Comparison of ENCODE assay signal across 20 cellular contexts in genomic region chr10:35327770-35328403, GRCh38. TPM values are rescaled to one million over a fixed set of nuclear protein-coding genes. Genes with fewer than 3 reads are reported as not detected.
DNase-seq lines count a peak whose midpoint lies in the region; ATAC-seq and TF ChIP-seq lines count a peak whose summit lies in the region.
"Had no signal": no experiment of that assay in that cellular context is flagged by ENCODE, and none has a peak within 500 bp of the region (broad histone marks: within the 10 kb centered on the region; RNA-seq: fewer than 3 reads in every experiment).

No MANE protein-coding gene starts in this region.

- intact Hi-C loops in right cardiac atrium (cut with DNase I) (no loop called here), Panc1 (cut with micrococcal nuclease; ENCODE audit: unreplicated experiment) (no loop called here), posterior vena cava (cut with DNase I) (no loop called here)

- WGBS in right cardiac atrium = 74% methylated on average over 7 of the region's 7 CpGs

- peaks cover 30% of the 10 kb centered on the region for H3K4me1 ChIP-seq in cardiac muscle cell (ENCODE audit: low read depth)
- H3K4me1 ChIP-seq in right cardiac atrium (ENCODE audit: control insufficient read depth, insufficient read depth, low read length) = peaks cover 16% of the 10 kb centered on the region
- peaks cover 6% of the 10 kb centered on the region for H3K4me1 ChIP-seq in Panc1 (ENCODE audit: control insufficient read depth, insufficient read depth, low read length)
- H3K4me1 ChIP-seq: prostate gland had no signal

- H3K27me3 ChIP-seq in cardiac muscle cell (no peaks in the 10 kb centered on the region), right cardiac atrium (ENCODE audit: control insufficient read depth, insufficient read depth) (no peaks in the 10 kb centered on the region), Panc1 (ENCODE audit: control insufficient read depth, insufficient read depth, low read length) (no peaks in the 10 kb centered on the region)
- H3K27me3 ChIP-seq: uterus had no signal

- H3K36me3 ChIP-seq in cardiac muscle cell (no peaks in the 10 kb centered on the region), Panc1 (ENCODE audit: control insufficient read depth, insufficient read depth, low read length) (no peaks in the 10 kb centered on the region)
- H3K36me3 ChIP-seq: prostate gland, uterus had no signal

- no TSS peak for BruUV-seq in Panc1 (replicated peaks; lab: Mats Ljungman, UMichigan)

- DNase-seq in cardiac muscle cell (ENCODE audit: low read depth in 1 of 2, low spot score in 1 of 2) (peak in 1 of 2 donors; percentile 36), right cardiac atrium (no peak), Panc1 (ENCODE audit: low read depth, low spot score) (no peak), fibroblast of pulmonary artery (ENCODE audit: low read depth) (no peak), superior temporal gyrus (ENCODE audit: extremely low spot score) (peak; percentile 40), GOT3 (lab: John Stamatoyannopoulos, UW) (no peak), posterior vena cava (ENCODE audit: low spot score) (no peak)
- DNase-seq: activated naive CD4-positive, alpha-beta T cell treated with Interleukin-2 at 50 U/mL for 16 hours; COR-L47; erythroblast; head of caudate nucleus; NCI-H1930; NCI-H446; nephron progenitor cell; SIG-M5; stimulated activated CD4-positive, alpha-beta T cell treated with anti-CD3 and anti-CD28 coated beads, Interleukin-15, amount 100 ng/mL, for 24 hours; stimulated activated naive CD4-positive, alpha-beta T cell; uterus had no signal

- in situ Hi-C loops in Panc1 (cut with HindIII; ENCODE audit: low pct_unique_long_range_greater_than_20kb, low sequenced_read_pairs) = no loop called here

- POLR2A ChIA-PET in Panc1 (lab: Charles Lee) = no interaction called here

- no peaks in the 10 kb centered on the region for H3K9me3 ChIP-seq in cardiac muscle cell (ENCODE audit: low read depth)
- no peaks in the 10 kb centered on the region for H3K9me3 ChIP-seq in right cardiac atrium (ENCODE audit: control insufficient read depth, low read length)
- no peaks in the 10 kb centered on the region for H3K9me3 ChIP-seq in Panc1 (ENCODE audit: control insufficient read depth, insufficient read depth, low read depth, low read length)
- H3K9me3 ChIP-seq: prostate gland, uterus had no signal

- H3K4me3 ChIP-seq in cardiac muscle cell (no peak overlapping the region), right cardiac atrium (ENCODE audit: low read length) (no peak overlapping the region), Panc1 (ENCODE audit: low read depth in 2 of 2, low read length in 2 of 2) (no peak overlapping the region), fibroblast of pulmonary artery (replicated peaks; ENCODE audit: low read depth, low read length) (no peak overlapping the region)
- H3K4me3 ChIP-seq: prostate gland, uterus had no signal

- CTCF ChIA-PET in Panc1 (lab: Charles Lee) = no interaction called here

- peak; percentile 20 for TF ChIP-seq CTCF in cardiac muscle cell (IDR thresholded peaks at IDR 0.05; ENCODE audit: low read depth, low read length)
- TF ChIP-seq CTCF in Panc1 (IDR thresholded peaks at IDR 0.05) = 0 out of 2 replicates have a peak, but pooled peaks have one; percentile 12
- TF ChIP-seq CTCF in fibroblast of pulmonary artery (IDR thresholded peaks at IDR 0.05; ENCODE audit: low read length, missing control alignments) = peak; percentile 2

- H3K27ac ChIP-seq in cardiac muscle cell (peak overlapping the region; percentile 64), right cardiac atrium (ENCODE audit: low read length) (no peak overlapping the region), Panc1 (ENCODE audit: low read length) (no peak overlapping the region)
- H3K27ac ChIP-seq: prostate gland had no signal

- ATAC-seq in right cardiac atrium (no peak), Panc1 (no peak), GM19023 (IDR thresholded peaks at IDR 0.05; ENCODE audit: unreplicated experiment) (no peak)

RNA-seq across cellular contexts. Expression of gene CCNY, which starts 8.4 kb away (rescaled TPM):
- 38.9 and 52.3 TPM in 2 replicates for total RNA-seq in cardiac muscle cell
- 79.9 and 84.7 TPM in 2 replicates for polyA plus RNA-seq in cardiac muscle cell
- 10 to 100 TPM; 63.7 to 72.1 (median 66.8) TPM for total RNA-seq in right cardiac atrium
- polyA plus RNA-seq in right cardiac atrium = 27.7 TPM
- total RNA-seq in Panc1 (2021; ENCODE audit: unreplicated experiment) = 51.9 TPM
- 40.5 TPM for polyA plus RNA-seq in Panc1 (2012; ENCODE audit: insufficient read length)
- total RNA-seq in posterior vena cava = 10 to 100 TPM; 65.8 to 66.4 TPM
